In the genomic region with DNA sequence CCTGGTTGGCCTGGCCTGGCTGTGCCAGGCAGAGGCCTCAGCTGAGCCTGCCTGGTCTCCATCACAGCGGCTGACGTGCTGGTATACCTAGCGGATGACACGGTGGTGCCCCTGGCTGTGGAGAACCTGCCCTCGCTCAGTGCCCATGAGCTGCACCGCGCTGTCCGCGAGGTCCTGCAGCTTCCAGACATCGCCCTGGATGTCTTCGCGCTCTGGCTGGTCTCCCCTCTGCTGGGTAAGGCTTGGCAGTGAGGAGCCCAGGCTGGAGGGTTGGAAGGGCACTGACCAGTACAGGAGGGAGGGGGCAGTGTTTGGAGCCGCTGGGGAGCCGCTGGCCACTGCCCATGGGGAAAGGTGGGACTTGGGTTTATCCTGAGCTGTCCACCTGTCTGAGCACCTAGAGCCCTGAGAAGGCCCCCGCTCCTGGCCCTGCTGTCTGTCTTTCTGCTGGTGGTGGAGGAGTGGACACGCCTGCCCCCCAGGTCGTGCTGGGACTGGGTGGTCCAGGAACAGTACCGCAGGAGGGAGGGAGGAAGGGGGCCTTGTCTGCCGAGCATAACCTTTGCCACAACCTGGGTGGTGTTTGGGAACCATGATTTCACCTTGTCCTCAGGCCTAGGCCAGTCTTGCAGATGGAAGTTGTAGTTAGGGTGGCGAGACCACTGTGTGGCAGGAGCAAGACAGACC, we compare ENCODE assay signal across 1 cellular context.
A peak's percentile ranks its signal among the peaks of the same experiment; 100 is the strongest.
TF ChIP-seq lines count a peak whose summit lies in the region.

No MANE protein-coding gene starts in this region.

TF ChIP-seq in K562, 482 proteins besides CTCF, POLR2A, EP300 and RAD21:
- TF ChIP-seq MAZ (CRISPR knock-in tag; conservative IDR thresholded peaks at IDR 0.05 in 1 of 2, IDR thresholded peaks at IDR 0.05 in 1 of 2) (no peak), GTF3C2 (IDR thresholded peaks at IDR 0.05; ENCODE audit: borderline replicate concordance, extremely low read depth, insufficient read length) (no peak), BCL6 (CRISPR knock-in tag; IDR thresholded peaks at IDR 0.05) (no peak), CBFB (CRISPR knock-in tag; IDR thresholded peaks at IDR 0.05) (no peak), NEUROD1 (IDR thresholded peaks at IDR 0.05; ENCODE audit: borderline replicate concordance, low read depth, low read length, partially characterized antibody) (no peak), ZBTB33 (CRISPR knock-in tag; IDR thresholded peaks at IDR 0.05) (0 out of 2 replicates have a peak, but pooled peaks have one; percentile 50), ZNF143 (CRISPR knock-in tag; IDR thresholded peaks at IDR 0.05) (no peak), ZFX (CRISPR knock-in tag; IDR thresholded peaks at IDR 0.05) (no peak), ARID2 (IDR thresholded peaks at IDR 0.05) (no peak), SLC30A9 (CRISPR knock-in tag; IDR thresholded peaks at IDR 0.05) (no peak), CREBBP (IDR thresholded peaks at IDR 0.05; ENCODE audit: low read depth, low read length) (no peak), POLR2G (IDR thresholded peaks at IDR 0.05; ENCODE audit: low read depth, low read length) (0 out of 2 replicates have a peak, but pooled peaks have one; percentile 31), SNRNP70 (optimal IDR thresholded peaks at IDR 0.05; ENCODE audit: low read depth, low read length) (no peak), RBFOX2 (IDR thresholded peaks at IDR 0.05; ENCODE audit: low read depth, low read length) (peak; percentile 48; the same call in 1 of the 2 replicates), SMARCE1 (IDR thresholded peaks at IDR 0.05) (no peak), NR2C2 (CRISPR knock-in tag; IDR thresholded peaks at IDR 0.05) (no peak), NR2C2 (tag; IDR thresholded peaks at IDR 0.05) (no peak), PTBP1 (IDR thresholded peaks at IDR 0.05; ENCODE audit: low read depth, low read length) (no peak)
- TF ChIP-seq, protein P1, sequence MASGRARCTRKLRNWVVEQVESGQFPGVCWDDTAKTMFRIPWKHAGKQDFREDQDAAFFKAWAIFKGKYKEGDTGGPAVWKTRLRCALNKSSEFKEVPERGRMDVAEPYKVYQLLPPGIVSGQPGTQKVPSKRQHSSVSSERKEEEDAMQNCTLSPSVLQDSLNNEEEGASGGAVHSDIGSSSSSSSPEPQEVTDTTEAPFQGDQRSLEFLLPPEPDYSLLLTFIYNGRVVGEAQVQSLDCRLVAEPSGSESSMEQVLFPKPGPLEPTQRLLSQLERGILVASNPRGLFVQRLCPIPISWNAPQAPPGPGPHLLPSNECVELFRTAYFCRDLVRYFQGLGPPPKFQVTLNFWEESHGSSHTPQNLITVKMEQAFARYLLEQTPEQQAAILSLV (tag; IDR thresholded peaks at IDR 0.05) = no peak
- TF ChIP-seq, protein P2, sequence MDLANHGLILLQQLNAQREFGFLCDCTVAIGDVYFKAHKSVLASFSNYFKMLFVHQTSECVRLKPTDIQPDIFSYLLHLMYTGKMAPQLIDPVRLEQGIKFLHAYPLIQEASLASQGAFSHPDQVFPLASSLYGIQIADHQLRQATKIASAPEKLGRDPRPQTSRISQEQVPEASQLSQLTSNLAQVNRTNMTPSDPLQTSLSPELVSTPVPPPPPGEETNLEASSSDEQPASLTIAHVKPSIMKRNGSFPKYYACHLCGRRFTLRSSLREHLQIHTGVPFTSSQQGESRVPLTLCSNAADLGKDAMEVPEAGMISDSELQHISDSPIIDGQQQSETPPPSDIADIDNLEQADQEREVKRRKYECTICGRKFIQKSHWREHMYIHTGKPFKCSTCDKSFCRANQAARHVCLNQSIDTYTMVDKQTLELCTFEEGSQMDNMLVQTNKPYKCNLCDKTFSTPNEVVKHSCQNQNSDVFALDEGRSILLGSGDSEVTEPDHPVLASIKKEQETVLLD (IDR thresholded peaks at IDR 0.05) = no peak
